ENCODE assay signal across 27 cellular contexts in genomic region chr19:12314553-12314952, GRCh38. TPM values are rescaled to one million over a fixed set of nuclear protein-coding genes. Genes with fewer than 3 reads are reported as not detected.
DNase-seq lines count a peak whose midpoint lies in the region; ATAC-seq, FAIRE-seq and TF ChIP-seq lines count a peak whose summit lies in the region.
"Had no signal": no experiment of that assay in that cellular context is flagged by ENCODE, and none has a peak within 500 bp of the region (broad histone marks: within the 10 kb centered on the region; RNA-seq: fewer than 3 reads in every experiment).

No MANE protein-coding gene starts in this region.

- H3K4me1 ChIP-seq in K562 (replicated peaks in 1 of 2; ENCODE audit: control insufficient read depth in 2 of 2, insufficient read depth in 2 of 2, low read length in 2 of 2), result no peaks in the 10 kb centered on the region; a peak in 1 of 5 replicates
- H3K4me1 ChIP-seq: adrenal gland, breast epithelium, right atrium auricular region, uterus had no signal

- peak overlapping the region; percentile 44; the same call in 1 of the 2 replicates for H2AFZ ChIP-seq in K562 (ENCODE audit: low read depth, low read length)

- peaks cover 4% of the 10 kb centered on the region for H3K36me3 Mint-ChIP-seq in T-helper 17 cell (ENCODE audit: low read depth)

- H3K9me1 ChIP-seq in K562 (ENCODE audit: control insufficient read depth, insufficient read depth, low read length), result no peaks in the 10 kb centered on the region

- H3K27ac ChIP-seq in K562 (ENCODE audit: extremely low read depth, low read depth, low read length), result no peak overlapping the region
- H3K27ac ChIP-seq: adrenal gland, breast epithelium, C4-2B, KMS-11, ovary, right atrium auricular region, uterus, VCaP had no signal

- no peaks in the 10 kb centered on the region for H3K27me3 Mint-ChIP-seq in T-helper 17 cell

- ATAC-seq in K562, result no peak
- no peak for ATAC-seq in T-helper 17 cell
- ATAC-seq: natural killer cell, SK-N-SH treated with all-trans-retinoic acid at 6 μM for 48 hours had no signal

- FAIRE-seq in K562 (lab: Jason Lieb, UNC), result no peak
- FAIRE-seq: endometrium had no signal

- no peaks in the 10 kb centered on the region for H4K20me1 ChIP-seq in K562 (replicated peaks; ENCODE audit: control insufficient read depth, insufficient read depth, low read length)

- no peak overlapping the region for H3K27ac Mint-ChIP-seq in T-helper 17 cell
- H3K27ac Mint-ChIP-seq: H9; natural killer cell; T-helper 2 cell treated with Interferon-gamma antibody and Interleukin-4, amounts not matched to agents 5 μg/mL and 100 μg/mL, for 36 hours had no signal

- DNase-seq in DMS53 treated with DMSO at 0.1 percent for 48 hours (lab: John Stamatoyannopoulos, UW; ENCODE audit: unreplicated experiment) (peak; percentile 19), LoVo (ENCODE audit: low spot score) (peak; percentile 31), K562 (ENCODE audit: extremely low read depth in 1 of 4, low spot score in 3 of 4) (no peak), mucosa of gallbladder (ENCODE audit: low spot score) (peak; percentile 18), NCI-H1930 (lab: John Stamatoyannopoulos, UW) (no peak), NCI-H146 (lab: John Stamatoyannopoulos, UW) (no peak), T-helper 17 cell (no peak)
- no peak for DNase-seq in stimulated activated CD4-positive, alpha-beta T cell treated with anti-CD3 and anti-CD28 coated beads, Interleukin-12 subunit alpha, Interleukin-12 subunit beta, amount 100 ng/mL, for 4 hours
- DNase-seq: activated CD4-positive, alpha-beta T cell treated with anti-CD3 and anti-CD28 coated beads, Interleukin-2, amount 50 U/mL, for 4 hours; activated CD8-positive, alpha-beta memory T cell treated with anti-CD3 and anti-CD28 coated beads, Interleukin-2, amount 50 U/mL, for 48 hours; activated effector memory CD4-positive, alpha-beta T cell treated with Interleukin-2 at 50 U/mL for 16 hours; adrenal gland; H9; mesenchymal stem cell; natural killer cell; NCI-H2081; NCI-H524 treated with DMSO at 0.1 percent for 48 hours; ovary; uterus had no signal

- in situ Hi-C loops in K562 (cut with MboI), result no loop called here

- no peak for TF ChIP-seq RAD21 in K562 (CRISPR knock-in tag; conservative IDR thresholded peaks at IDR 0.05 in 1 of 2, IDR thresholded peaks at IDR 0.05 in 1 of 2)

- TF ChIP-seq EP300 in K562 (IDR thresholded peaks at IDR 0.05; ENCODE audit: low read length), result no peak

- H3K9me3 ChIP-seq in K562 (replicated peaks; ENCODE audit: control insufficient read depth, insufficient read depth, low read depth, low read length) (no peaks in the 10 kb centered on the region; the same call in 1 of the 2 replicates), T-helper 17 cell (ENCODE audit: control insufficient read depth, low read length, poor library complexity, severe bottlenecking) (peaks cover 10% of the 10 kb centered on the region)
- H3K9me3 ChIP-seq: ovary, uterus had no signal

- intact Hi-C loops in K562 (cut with micrococcal nuclease), result no loop called here

- CTCF ChIA-PET in K562 (lab: Yijun Ruan, JAX; ENCODE audit: low intra/inter-chr PET ratio), result no interaction called here

- no peaks in the 10 kb centered on the region for H3K36me3 ChIP-seq in K562 (ENCODE audit: control insufficient read depth, insufficient read depth, low read length)
- H3K36me3 ChIP-seq: ovary, uterus had no signal

- TF ChIP-seq CTCF in K562 (IDR thresholded peaks at IDR 0.05 in 2 of 3, conservative IDR thresholded peaks at IDR 0.05 in 1 of 3; ENCODE audit: insufficient read depth in 2 of 3, low read depth in 1 of 3, low read length in 3 of 3), result no peak

- POLR2A ChIA-PET in K562 (lab: Yijun Ruan, JAX), result no interaction called here

- H3K4me3 ChIP-seq in K562, result no peak overlapping the region
- H3K4me3 ChIP-seq: adrenal gland, breast epithelium, ovary, right atrium auricular region, uterus had no signal

- H3K4me1 Mint-ChIP-seq in T-helper 17 cell, result no peaks in the 10 kb centered on the region
- H3K4me1 Mint-ChIP-seq: H9 had no signal

- under 1% methylated on average over 7 of the region's 7 CpGs for WGBS in K562 (ENCODE audit: insufficient coverage, low coverage, missing lambda C conversion rate)

- no peak overlapping the region for H3K4me3 Mint-ChIP-seq in T-helper 17 cell
- H3K4me3 Mint-ChIP-seq: H9; natural killer cell; T-helper 2 cell treated with Interferon-gamma antibody and Interleukin-4, amounts not matched to agents 5 μg/mL and 100 μg/mL, for 36 hours had no signal

- H3K79me2 ChIP-seq in K562 (ENCODE audit: control insufficient read depth, insufficient read depth, low read length), result no peaks in the 10 kb centered on the region

- no TSS peak for BruUV-seq in K562 (replicated peaks; lab: Mats Ljungman, UMichigan)

- peaks cover 0 to 5% of the 10 kb centered on the region in 2 experiments; a peak in 1 of 5 replicates for H3K27me3 ChIP-seq in K562 (ENCODE audit: control insufficient read depth in 2 of 2, insufficient read depth in 2 of 2, low read length in 2 of 2)
- H3K27me3 ChIP-seq: adrenal gland, breast epithelium, ovary, right atrium auricular region, uterus had no signal

- TF ChIP-seq POLR2A in K562 (conservative IDR thresholded peaks at IDR 0.05), result no peak

- no peak overlapping the region for H3K9ac ChIP-seq in K562 (ENCODE audit: insufficient read depth in 1 of 2, low read depth in 2 of 2, low read length in 2 of 2)
- H3K9ac ChIP-seq: KMS-11 had no signal

- 0 out of 2 replicates have a peak overlapping the region, but pooled peaks have one; percentile 32 for H3K4me2 ChIP-seq in K562 (ENCODE audit: insufficient read depth, low read length)
- H3K4me2 ChIP-seq: KMS-11 had no signal

TF ChIP-seq in K562, 482 proteins besides CTCF, POLR2A, EP300 and RAD21 (continues in another document):
- peak; percentile 77 for TF ChIP-seq SPI1 (IDR thresholded peaks at IDR 0.05; ENCODE audit: borderline replicate concordance, low read depth, low read length)

RNA-seq across cellular contexts. Expression of gene ZNF563, which starts 18.9 kb away (rescaled TPM):
- total RNA-seq in K562 (2011; cell fraction: chromatin; rRNA removed; ENCODE audit: low replicate concordance), result 1.1 and 1.6 TPM in 2 replicates
- total RNA-seq in K562 (2011; cell fraction: nucleolus; rRNA removed), result 0.50 and 0.92 TPM in 2 replicates
- total RNA-seq in K562 (2011; cell fraction: nucleoplasm; rRNA removed), result 0.31 and 0.66 TPM in 2 replicates
- 0.73 and 0.98 TPM in 2 replicates for total RNA-seq in K562 (2014; rRNA removed)
- total RNA-seq in K562 (2014; rRNA removed; fragmentation: Illumina TruSeq; extraction: Trizol), result 1.2 and 1.3 TPM in 2 replicates
- total RNA-seq in K562 (2015; rRNA removed; fragmentation: Illumina TruSeq; extraction: Trizol), result 1.6 and 1.7 TPM in 2 replicates
- 0.69 and 1.5 TPM in 2 replicates for total RNA-seq in K562 (2021)
- polyA plus RNA-seq in K562 (2011; rRNA removed), result 0.57 and 0.67 TPM in 2 replicates
- polyA plus RNA-seq in K562 (2011; cell fraction: cytosol; rRNA removed), result 0.15 and 0.34 TPM in 2 replicates
- polyA plus RNA-seq in K562 (2011; cell fraction: nucleus; rRNA removed), result 0.23 and 0.34 TPM in 2 replicates
- 1.3 TPM in 2 replicates for polyA plus RNA-seq in K562 (2012)
- polyA plus RNA-seq in K562 (2014; fragmentation: Illumina TruSeq; extraction: Trizol), result 1.1 and 1.3 TPM in 2 replicates
- polyA plus RNA-seq in K562 (2014; fragmentation: Nextera tagmentation; extraction: Ambion mirVana), result under 1 TPM; 0.37 to 0.74 TPM
- 1.00 and 2.9 TPM in 2 replicates for polyA plus RNA-seq in K562 (2014; rRNA removed)
- polyA minus RNA-seq in K562 (2011; rRNA and poly(A)+ RNA removed), result 1.0 and 1.3 TPM in 2 replicates
- not detected in 2 replicates for polyA minus RNA-seq in K562 (2011; cell fraction: cytosol; rRNA and poly(A)+ RNA removed)
- 0.54 and 1.3 TPM in 2 replicates for polyA minus RNA-seq in K562 (2011; cell fraction: nucleus; rRNA and poly(A)+ RNA removed)
- 2.9 TPM for total RNA-seq in mucosa of gallbladder
- 1 to 10 TPM; 1.1 to 2.3 TPM for total RNA-seq in T-helper 17 cell

RNA-seq across cellular contexts. Expression of gene ZNF44, which starts 19.9 kb away (rescaled TPM):
- 5.5 and 19.4 TPM in 2 replicates for total RNA-seq in K562 (2011; cell fraction: chromatin; rRNA removed; ENCODE audit: low replicate concordance)
- total RNA-seq in K562 (2011; cell fraction: nucleolus; rRNA removed), result 3.3 and 4.5 TPM in 2 replicates
- total RNA-seq in K562 (2011; cell fraction: nucleoplasm; rRNA removed), result 7.4 and 7.6 TPM in 2 replicates
- total RNA-seq in K562 (2014; rRNA removed) (2.6 and 3.2 TPM in 2 replicates), K562 (2014; rRNA removed; fragmentation: Illumina TruSeq; extraction: Trizol) (8.3 TPM in 2 replicates), K562 (2015; rRNA removed; fragmentation: Illumina TruSeq; extraction: Trizol) (7.7 and 8.2 TPM in 2 replicates), K562 (2021) (3.2 and 3.9 TPM in 2 replicates), mucosa of gallbladder (10.6 TPM), T-helper 17 cell (10 to 100 TPM; 20.7 to 35.5 TPM)
- polyA plus RNA-seq in K562 (2011; rRNA removed) (2.7 and 4.4 TPM in 2 replicates), K562 (2014; fragmentation: Illumina TruSeq; extraction: Trizol) (5.3 and 5.5 TPM in 2 replicates), K562 (2014; fragmentation: Nextera tagmentation; extraction: Ambion mirVana) (1 to 10 TPM; 2.7 to 5.7 TPM), K562 (2014; rRNA removed) (3.9 and 4.4 TPM in 2 replicates)
- 0.54 and 1.2 TPM in 2 replicates for polyA plus RNA-seq in K562 (2011; cell fraction: cytosol; rRNA removed)
- 2.3 and 2.4 TPM in 2 replicates for polyA plus RNA-seq in K562 (2011; cell fraction: nucleus; rRNA removed)
- polyA plus RNA-seq in K562 (2012), result 4.7 and 6.8 TPM in 2 replicates
- 3.5 and 4.9 TPM in 2 replicates for polyA minus RNA-seq in K562 (2011; rRNA and poly(A)+ RNA removed)
- 0.55 and 1.0 TPM in 2 replicates for polyA minus RNA-seq in K562 (2011; cell fraction: cytosol; rRNA and poly(A)+ RNA removed)
- polyA minus RNA-seq in K562 (2011; cell fraction: nucleus; rRNA and poly(A)+ RNA removed), result 0.94 and 3.1 TPM in 2 replicates

RNA-seq across cellular contexts. Expression of gene ZNF442, which starts 50.9 kb away (rescaled TPM):
- total RNA-seq in K562 (2011; cell fraction: chromatin; rRNA removed; ENCODE audit: low replicate concordance), result 5.8 and 20.6 TPM in 2 replicates
- 5.2 and 6.2 TPM in 2 replicates for total RNA-seq in K562 (2011; cell fraction: nucleolus; rRNA removed)
- total RNA-seq in K562 (2011; cell fraction: nucleoplasm; rRNA removed), result 5.9 and 6.8 TPM in 2 replicates
- total RNA-seq in K562 (2014; rRNA removed) (3.9 and 5.2 TPM in 2 replicates), K562 (2014; rRNA removed; fragmentation: Illumina TruSeq; extraction: Trizol) (7.0 and 7.1 TPM in 2 replicates), K562 (2015; rRNA removed; fragmentation: Illumina TruSeq; extraction: Trizol) (4.9 and 5.5 TPM in 2 replicates), K562 (2021) (3.4 and 4.1 TPM in 2 replicates), mucosa of gallbladder (3.4 TPM), T-helper 17 cell (under 1 TPM; 0.29 to 0.97 TPM)
- polyA plus RNA-seq in K562 (2011; rRNA removed) (4.7 and 5.2 TPM in 2 replicates), K562 (2014; fragmentation: Illumina TruSeq; extraction: Trizol) (2.5 TPM in 2 replicates), K562 (2014; fragmentation: Nextera tagmentation; extraction: Ambion mirVana) (1 to 10 TPM; 3.1 to 5.5 TPM), K562 (2014; rRNA removed) (1.7 and 2.6 TPM in 2 replicates)
- polyA plus RNA-seq in K562 (2011; cell fraction: cytosol; rRNA removed), result 0.39 and 1.4 TPM in 2 replicates
- polyA plus RNA-seq in K562 (2011; cell fraction: nucleus; rRNA removed), result 2.8 and 3.0 TPM in 2 replicates
- polyA plus RNA-seq in K562 (2012), result 1.8 and 3.4 TPM in 2 replicates
- polyA minus RNA-seq in K562 (2011; rRNA and poly(A)+ RNA removed), result 10.8 and 16.2 TPM in 2 replicates
- 1.8 and 4.4 TPM in 2 replicates for polyA minus RNA-seq in K562 (2011; cell fraction: cytosol; rRNA and poly(A)+ RNA removed)
- 1.2 and 3.6 TPM in 2 replicates for polyA minus RNA-seq in K562 (2011; cell fraction: nucleus; rRNA and poly(A)+ RNA removed)

Comparison
In these comparisons a context has a peak if more than half of its experiments do, and no peak if none do; other contexts are left out.
1. DNase-seq: peak in DMS53 treated with DMSO at 0.1 percent for 48 hours (single experiment), LoVo (single experiment) and mucosa of gallbladder (single experiment); none in K562 (0 of 4), NCI-H1930 (0 of 2), NCI-H146 (single experiment), stimulated activated CD4-positive, alpha-beta T cell treated with anti-CD3 and anti-CD28 coated beads, Interleukin-12 subunit alpha, Interleukin-12 subunit beta, amount 100 ng/mL, for 4 hours (single experiment) and T-helper 17 cell (0 of 3).